Comparison of ENCODE assay signal across 6 cellular contexts in genomic region chr16:30533748-30534367, GRCh38. TPM values are rescaled to one million over a fixed set of nuclear protein-coding genes. Genes with fewer than 3 reads are reported as not detected.
DNase-seq lines count a peak whose midpoint lies in the region; ATAC-seq and TF ChIP-seq lines count a peak whose summit lies in the region.

No MANE protein-coding gene starts in this region.

- H3K27me3 ChIP-seq in Caco-2 (replicated peaks; ENCODE audit: control insufficient read depth, insufficient read depth, low read length), result no peaks in the 10 kb centered on the region
- H3K27me3 ChIP-seq in ascending aorta, result no peaks in the 10 kb centered on the region

- H3K4me1 Mint-ChIP-seq in Caco-2 (ENCODE audit: low read depth, unreplicated experiment) (no peaks in the 10 kb centered on the region), naive B cell (peaks cover 20 to 55% (median 39%) of the 10 kb centered on the region in 3 donors)

- H3K4me3 ChIP-seq in Caco-2 (ENCODE audit: low read depth, low read length) (peak overlapping the region; percentile 80), ascending aorta (peak overlapping the region; percentile 69 to 93)

- CTCF ChIA-PET in Caco-2 (lab: Charles Lee) (interaction anchor here (0.5 to 3.0 kb wide), 5 partner anchors 24 to 131 kb away, joined by 3 to 43 read pairs (median 14); partner anchors contain the start of genes DCTPP1, ZNF688 and ZNF764), HEK293T (lab: Yijun Ruan, JAX) (interaction anchor here (0.8 to 2.4 kb wide), 2 partner anchors 82 to 104 kb away, joined by 3 to 8 read pairs; partner anchors contain the start of gene DCTPP1)

- no peaks in the 10 kb centered on the region for H3K9me3 ChIP-seq in Caco-2
- no peaks in the 10 kb centered on the region for H3K9me3 ChIP-seq in ascending aorta

- H3K27ac ChIP-seq in ascending aorta, result peak overlapping the region; percentile 86 to 96

- peak overlapping the region; percentile 87 for H3K4me3 Mint-ChIP-seq in Caco-2 (ENCODE audit: unreplicated experiment)
- peak overlapping the region; percentile 80 to 99 (median 98) for H3K4me3 Mint-ChIP-seq in naive B cell

- no TSS peak for BruUV-seq in Caco-2 (replicated peaks; lab: Mats Ljungman, UMichigan)

- no peak for TF ChIP-seq CTCF in Caco-2 (IDR thresholded peaks at IDR 0.05; ENCODE audit: insufficient read depth in 1 of 2, low read depth in 1 of 2, low read length in 1 of 2, severe bottlenecking in 1 of 2, unreplicated experiment in 1 of 2)
- no peak for TF ChIP-seq CTCF in ascending aorta (IDR thresholded peaks at IDR 0.05)

- H3K9me3 Mint-ChIP-seq in Caco-2 (ENCODE audit: unreplicated experiment) (no peaks in the 10 kb centered on the region), naive B cell (no peaks in the 10 kb centered on the region)

- no peak overlapping the region for H3K27ac Mint-ChIP-seq in Caco-2 (ENCODE audit: unreplicated experiment)
- H3K27ac Mint-ChIP-seq in naive B cell, result peak overlapping the region in 5 of 6 donors; percentile 28 to 99 (median 79)

- H3K36me3 ChIP-seq in Caco-2 (ENCODE audit: control insufficient read depth, insufficient read depth, low read length) (no peaks in the 10 kb centered on the region; the same call in 1 of the 2 replicates), ascending aorta (peaks cover 18 to 19% of the 10 kb centered on the region in 2 donors)

- H3K4me1 ChIP-seq in Caco-2, result peaks cover 4% of the 10 kb centered on the region
- H3K4me1 ChIP-seq in ascending aorta, result peaks cover 11 to 12% of the 10 kb centered on the region in 2 donors

- intact Hi-C loops in Caco-2 (cut with micrococcal nuclease; ENCODE audit: unreplicated experiment) (loop anchor here (2.0 kb wide), 3 partner anchors 25 to 95 kb away; partner anchors contain the start of gene ZNF764), ascending aorta (cut with DNase I) (loop anchor here (1.0 to 5.0 kb wide), 6 partner anchors 24 to 125 kb away; partner anchors contain the start of genes DCTPP1, FBRS, SEPHS2 and ZNF688)

- DNase-seq in Caco-2, result no peak
- no peak for DNase-seq in ascending aorta (ENCODE audit: low spot score in 2 of 2)
- DNase-seq in naive B cell, result no peak
- no peak for DNase-seq in HEK293T (ENCODE audit: extremely low spot score)
- DNase-seq in C1 segment of cervical spinal cord (lab: John Stamatoyannopoulos, UW), result no peak

- H3K36me3 Mint-ChIP-seq in Caco-2 (ENCODE audit: insufficient read depth, unreplicated experiment), result peaks cover 12% of the 10 kb centered on the region
- H3K36me3 Mint-ChIP-seq in naive B cell, result peaks cover 0 to 7% of the 10 kb centered on the region in 2 donors

- peak; percentile 24 for ATAC-seq in HG02885 (IDR thresholded peaks at IDR 0.05; ENCODE audit: poor library complexity, unreplicated experiment)
- no peak for ATAC-seq in naive B cell (ENCODE audit: low read depth in 2 of 2)

- POLR2A ChIA-PET in Caco-2 (lab: Charles Lee), result interaction anchor here (1.1 to 2.5 kb wide), 5 partner anchors 95 to 125 kb away, joined by 3 to 26 read pairs (median 5); partner anchors contain the start of genes DCTPP1 and FBRS
- POLR2A ChIA-PET in HEK293T (lab: Yijun Ruan, JAX), result interaction anchor here (0.7 to 11.3 kb wide), 22 partner anchors 9 to 411 kb away, joined by 3 to 181 read pairs (median 5); partner anchors contain the start of genes DCTPP1, MAPK3, ZNF688 and ZNF689

- H3K27me3 Mint-ChIP-seq in Caco-2 (ENCODE audit: insufficient read depth, unreplicated experiment) (no peaks in the 10 kb centered on the region), naive B cell (no peaks in the 10 kb centered on the region)

TF ChIP-seq in HEK293T, 16 proteins besides CTCF, POLR2A, EP300 and RAD21:
- TF ChIP-seq ZNF384 (IDR thresholded peaks at IDR 0.05), result no peak
- no peak for TF ChIP-seq LEF1 (IDR thresholded peaks at IDR 0.05; ENCODE audit: borderline replicate concordance)
- no peak for TF ChIP-seq SUZ12 (IDR thresholded peaks at IDR 0.05)
- TF ChIP-seq ARNT (IDR thresholded peaks at IDR 0.05), result no peak
TF ChIP-seq in HEK293T: peak in this region for 0.

RNA-seq across cellular contexts. Expression of gene ZNF747, which starts 0.8 kb away (rescaled TPM):
- total RNA-seq in Caco-2 (2022) (6.9 and 8.1 TPM in 2 replicates), ascending aorta (19.6 TPM)
- 10 to 100 TPM; 12.0 to 18.3 (median 15.1) TPM for polyA plus RNA-seq in naive B cell (ENCODE audit: low read depth in 6 of 6)

RNA-seq across cellular contexts. Expression of gene ZNF768, which starts 7.5 kb away (rescaled TPM):
- total RNA-seq in Caco-2 (2022) (30.3 and 30.6 TPM in 2 replicates), ascending aorta (18.9 TPM)
- polyA plus RNA-seq in naive B cell (ENCODE audit: low read depth in 6 of 6), result 10 to 100 TPM in 1 of 6 donors, 1 to 10 TPM in 4, under 1 TPM in 1; 0.40 to 10.1 (median 6.3) TPM

RNA-seq across cellular contexts. Expression of gene ZNF764, which starts 24.3 kb away (rescaled TPM):
- total RNA-seq in Caco-2 (2022), result 8.5 and 10.9 TPM in 2 replicates
- 10.9 TPM for total RNA-seq in ascending aorta
- polyA plus RNA-seq in naive B cell (ENCODE audit: low read depth in 6 of 6), result 1 to 10 TPM in 5 of 6 donors, not detected in 1; 2.3 to 6.8 (median 4.7) TPM

RNA-seq across cellular contexts. Expression of gene ZNF688, which starts 37.7 kb away (rescaled TPM):
- total RNA-seq in Caco-2 (2022) (6.2 and 10.0 TPM in 2 replicates), ascending aorta (11.3 TPM)
- polyA plus RNA-seq in naive B cell (ENCODE audit: low read depth in 6 of 6), result 10 to 100 TPM; 28.0 to 41.5 (median 36.1) TPM

RNA-seq across cellular contexts. Expression of gene ZNF785, which starts 51.6 kb away (rescaled TPM):
- 13.5 and 13.6 TPM in 2 replicates for total RNA-seq in Caco-2 (2022)
- 12.1 TPM for total RNA-seq in ascending aorta
- 1 to 10 TPM; 1.4 to 4.4 (median 2.9) TPM for polyA plus RNA-seq in naive B cell (ENCODE audit: low read depth in 6 of 6)
